12 cellular contexts compared by ENCODE assay signal in genomic region chr12:109892748-109893147, GRCh38. TPM values are rescaled to one million over a fixed set of nuclear protein-coding genes. Genes with fewer than 3 reads are reported as not detected.
DNase-seq lines count a peak whose midpoint lies in the region; ATAC-seq, FAIRE-seq and TF ChIP-seq lines count a peak whose summit lies in the region.
"Had no signal": no experiment of that assay in that cellular context is flagged by ENCODE, and none has a peak within 500 bp of the region (broad histone marks: within the 10 kb centered on the region; RNA-seq: fewer than 3 reads in every experiment).

No MANE protein-coding gene starts in this region.

- intact Hi-C loops in esophagus squamous epithelium (cut with DNase I) (no loop called here), posterior vena cava (cut with DNase I) (no loop called here)

- peak; percentile 64 for ATAC-seq in GM18505 (IDR thresholded peaks at IDR 0.05; ENCODE audit: unreplicated experiment)
- peak; percentile 65 for ATAC-seq in GM21360 (IDR thresholded peaks at IDR 0.05; ENCODE audit: unreplicated experiment)
- ATAC-seq in HG03280 (IDR thresholded peaks at IDR 0.05; ENCODE audit: unreplicated experiment) = peak; percentile 64
- ATAC-seq in omental fat pad (ENCODE audit: low FRiP score) = no peak

- H3K27ac ChIP-seq in esophagus squamous epithelium = peak overlapping the region; percentile 64 to 91 (median 71)
- H3K27ac ChIP-seq: cardiac muscle cell had no signal

- TF ChIP-seq CTCF in esophagus squamous epithelium (IDR thresholded peaks at IDR 0.05) (no peak), omental fat pad (IDR thresholded peaks at IDR 0.05) (no peak)

- no peaks in the 10 kb centered on the region for H3K36me3 ChIP-seq in esophagus squamous epithelium
- H3K36me3 ChIP-seq: cardiac muscle cell had no signal

- no peaks in the 10 kb centered on the region for H3K9me3 ChIP-seq in esophagus squamous epithelium

- no peaks in the 10 kb centered on the region for H3K27me3 ChIP-seq in esophagus squamous epithelium

- DNase-seq in esophagus squamous epithelium (lab: John Stamatoyannopoulos, UW) (no peak), posterior vena cava (ENCODE audit: low spot score) (no peak), omental fat pad (ENCODE audit: low spot score) (no peak), urothelium cell line (ENCODE audit: low spot score) (no peak), NCI-H226 (no peak)
- DNase-seq: glutamatergic neuron; NCI-H1694; stimulated activated CD4-positive, alpha-beta T cell treated with anti-CD3 and anti-CD28 coated beads, Interleukin-12 subunit alpha, Interleukin-12 subunit beta, amount 100 ng/mL, for 4 hours had no signal

- FAIRE-seq in urothelium cell line (lab: Jason Lieb, UNC) = no peak

- H3K4me1 ChIP-seq in esophagus squamous epithelium = peaks cover 25 to 71% (median 25%) of the 10 kb centered on the region in 3 donors

- WGBS in esophagus squamous epithelium, 2 donors = 29 to 51% methylated on average over 4 of the region's 4 CpGs

- TF ChIP-seq POLR2A in GM18505 (IDR thresholded peaks at IDR 0.05; ENCODE audit: borderline replicate concordance, extremely low read depth, insufficient read depth, insufficient read length) (peak; percentile 17), esophagus squamous epithelium (IDR thresholded peaks at IDR 0.05) (no peak)

- H3K4me3 ChIP-seq in esophagus squamous epithelium = no peak overlapping the region
- H3K4me3 ChIP-seq: cardiac muscle cell had no signal

RNA-seq across cellular contexts. Expression of gene TCHP, which starts 7.3 kb away (rescaled TPM):
- total RNA-seq in esophagus squamous epithelium = 10 to 100 TPM; 15.7 to 31.7 (median 20.0) TPM
- total RNA-seq in posterior vena cava = 10 to 100 TPM in 1 of 2 donors, 1 to 10 TPM in 1; 9.3 to 13.8 TPM
- total RNA-seq in omental fat pad = 10 to 100 TPM in 3 of 4 donors, 1 to 10 TPM in 1; 7.0 to 30.1 (median 12.1) TPM

RNA-seq across cellular contexts. Expression of gene GLTP, which starts 12.4 kb away (rescaled TPM):
- total RNA-seq in esophagus squamous epithelium = 100 to 1,000 TPM; 315 to 901 (median 457) TPM
- total RNA-seq in posterior vena cava = 10 to 100 TPM; 34.9 to 36.4 TPM
- 10 to 100 TPM; 28.5 to 42.7 (median 36.5) TPM for total RNA-seq in omental fat pad

RNA-seq across cellular contexts. Expression of gene TRPV4, which starts 59.5 kb away (rescaled TPM):
- 1 to 10 TPM; 2.8 to 7.5 (median 4.8) TPM for total RNA-seq in esophagus squamous epithelium
- total RNA-seq in posterior vena cava = 1 to 10 TPM; 1.1 to 2.0 TPM
- total RNA-seq in omental fat pad = 1 to 10 TPM; 1.2 to 2.4 (median 1.6) TPM

Comparison
In these comparisons a context has a peak if more than half of its experiments do, and no peak if none do; other contexts are left out.
1. RNA of gene GLTP, which starts 12.4 kb away (total RNA-seq): 315 to 901 TPM in esophagus squamous epithelium; 28.5 to 42.7 TPM in omental fat pad and 34.9 to 36.4 TPM in posterior vena cava; every median in the first group is over 4 times any median in the second.